1 cellular context compared by ENCODE assay signal in the genomic region with DNA sequence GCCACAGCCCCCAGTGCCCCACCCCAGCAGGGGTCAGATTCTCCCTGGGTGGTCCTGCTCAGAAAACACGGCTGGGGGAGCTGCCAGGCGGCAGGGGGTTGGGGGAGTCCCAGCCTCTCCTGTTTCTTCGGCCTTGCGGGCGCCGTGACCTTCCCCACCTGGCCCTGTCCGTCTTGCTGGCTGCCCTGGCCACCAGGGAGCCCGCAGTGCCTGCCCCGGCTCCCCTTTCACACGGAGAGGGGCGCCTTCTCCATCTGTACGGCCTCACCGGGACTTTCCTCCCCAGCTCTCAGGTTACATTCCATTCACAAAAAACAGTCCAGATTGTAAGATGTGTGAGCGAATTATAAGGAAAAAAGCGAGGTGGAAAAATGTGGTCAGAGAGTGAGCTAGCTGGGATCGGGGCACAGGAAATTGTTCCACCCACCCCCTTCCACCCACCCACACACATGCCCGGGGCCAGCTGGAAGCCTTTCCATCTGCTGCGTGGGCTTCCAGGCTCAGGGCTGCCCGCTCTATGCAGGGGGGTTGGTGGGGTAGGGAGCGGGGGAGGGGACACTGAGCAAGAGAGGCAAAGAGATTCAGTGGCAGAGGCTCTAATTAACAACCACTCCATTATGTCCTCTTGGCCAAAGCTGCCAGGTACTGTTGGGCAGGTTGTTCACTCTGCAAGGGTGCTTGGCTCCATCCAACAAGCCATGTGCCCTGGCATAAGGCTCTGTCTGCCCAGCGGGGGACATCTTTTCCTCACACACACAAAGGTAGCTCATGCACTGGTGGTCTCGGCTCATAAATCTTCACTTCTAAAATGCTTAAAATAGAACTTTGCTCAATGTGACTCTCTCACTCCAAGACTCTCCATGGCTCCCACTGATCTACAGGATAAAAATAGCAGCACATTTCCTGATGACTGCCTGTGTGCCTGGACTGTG.
A peak's percentile ranks its signal among the peaks of the same experiment; 100 is the strongest.
TF ChIP-seq lines count a peak whose summit lies in the region.

No MANE protein-coding gene starts in this region.

TF ChIP-seq in HepG2, 621 proteins besides CTCF, POLR2A, EP300 and RAD21 (continued from another document and continues in another):
- TF ChIP-seq TGIF2 (CRISPR knock-in tag; IDR thresholded peaks at IDR 0.05) (no peak), ZNF547 (CRISPR knock-in tag; IDR thresholded peaks at IDR 0.05) (no peak), NFYB (CRISPR knock-in tag; IDR thresholded peaks at IDR 0.05) (no peak), ZNF20 (CRISPR knock-in tag; IDR thresholded peaks at IDR 0.05) (no peak), ZNF816 (CRISPR knock-in tag; IDR thresholded peaks at IDR 0.05; ENCODE audit: borderline replicate concordance) (no peak), BRD4 (CRISPR knock-in tag; IDR thresholded peaks at IDR 0.05) (no peak), NCOR1 (IDR thresholded peaks at IDR 0.05; ENCODE audit: borderline replicate concordance, low read length) (no peak), KAT8 (CRISPR knock-in tag; IDR thresholded peaks at IDR 0.05) (no peak), KDM5B (CRISPR knock-in tag; IDR thresholded peaks at IDR 0.05; ENCODE audit: borderline replicate concordance) (0 out of 2 replicates have a peak, but pooled peaks have one; percentile 22), FOSL2 (CRISPR knock-in tag; IDR thresholded peaks at IDR 0.05) (no peak), MIER2 (CRISPR knock-in tag; IDR thresholded peaks at IDR 0.05) (no peak), ZNF44 (CRISPR knock-in tag; IDR thresholded peaks at IDR 0.05) (no peak), CHD2 (IDR thresholded peaks at IDR 0.05; ENCODE audit: low read depth, low read length) (no peak), ATF1 (CRISPR knock-in tag; IDR thresholded peaks at IDR 0.05) (no peak), ZNF605 (CRISPR knock-in tag; IDR thresholded peaks at IDR 0.05) (no peak), HOXA7 (CRISPR knock-in tag; IDR thresholded peaks at IDR 0.05) (no peak), KDM2A (CRISPR knock-in tag; IDR thresholded peaks at IDR 0.05; ENCODE audit: borderline replicate concordance, low read depth) (no peak), NR1H2 (CRISPR knock-in tag; IDR thresholded peaks at IDR 0.05; ENCODE audit: borderline replicate concordance, low read depth) (no peak), GABPA (IDR thresholded peaks at IDR 0.05; ENCODE audit: low read depth, low read length) (no peak), GABPA (CRISPR knock-in tag; IDR thresholded peaks at IDR 0.05; ENCODE audit: low read depth) (no peak), TAF1 (CRISPR knock-in tag; IDR thresholded peaks at IDR 0.05) (no peak), NFKBIZ (CRISPR knock-in tag; IDR thresholded peaks at IDR 0.05) (no peak), PCBP2 (optimal IDR thresholded peaks at IDR 0.05; ENCODE audit: low read depth, low read length, poor library complexity, severe bottlenecking) (no peak), FOSL1 (CRISPR knock-in tag; IDR thresholded peaks at IDR 0.05; ENCODE audit: borderline replicate concordance) (no peak), RBM39 (IDR thresholded peaks at IDR 0.05; ENCODE audit: low read depth, low read length, poor library complexity, severe bottlenecking) (no peak), SMAD3 (CRISPR knock-in tag; IDR thresholded peaks at IDR 0.05) (no peak), ZNF329 (CRISPR knock-in tag; IDR thresholded peaks at IDR 0.05; ENCODE audit: low read depth) (no peak), ZC3H4 (CRISPR knock-in tag; IDR thresholded peaks at IDR 0.05; ENCODE audit: borderline replicate concordance) (no peak)
- TF ChIP-seq, protein P1, sequence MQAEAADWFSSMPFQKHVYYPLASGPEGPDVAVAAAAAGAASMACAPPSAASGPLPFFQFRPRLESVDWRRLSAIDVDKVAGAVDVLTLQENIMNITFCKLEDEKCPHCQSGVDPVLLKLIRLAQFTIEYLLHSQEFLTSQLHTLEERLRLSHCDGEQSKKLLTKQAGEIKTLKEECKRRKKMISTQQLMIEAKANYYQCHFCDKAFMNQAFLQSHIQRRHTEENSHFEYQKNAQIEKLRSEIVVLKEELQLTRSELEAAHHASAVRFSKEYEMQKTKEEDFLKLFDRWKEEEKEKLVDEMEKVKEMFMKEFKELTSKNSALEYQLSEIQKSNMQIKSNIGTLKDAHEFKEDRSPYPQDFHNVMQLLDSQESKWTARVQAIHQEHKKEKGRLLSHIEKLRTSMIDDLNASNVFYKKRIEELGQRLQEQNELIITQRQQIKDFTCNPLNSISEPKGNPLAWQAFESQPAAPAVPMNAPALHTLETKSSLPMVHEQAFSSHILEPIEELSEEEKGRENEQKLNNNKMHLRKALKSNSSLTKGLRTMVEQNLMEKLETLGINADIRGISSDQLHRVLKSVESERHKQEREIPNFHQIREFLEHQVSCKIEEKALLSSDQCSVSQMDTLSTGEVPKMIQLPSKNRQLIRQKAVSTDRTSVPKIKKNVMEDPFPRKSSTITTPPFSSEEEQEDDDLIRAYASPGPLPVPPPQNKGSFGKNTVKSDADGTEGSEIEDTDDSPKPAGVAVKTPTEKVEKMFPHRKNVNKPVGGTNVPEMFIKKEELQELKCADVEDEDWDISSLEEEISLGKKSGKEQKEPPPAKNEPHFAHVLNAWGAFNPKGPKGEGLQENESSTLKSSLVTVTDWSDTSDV (CRISPR knock-in tag; IDR thresholded peaks at IDR 0.05): 0 out of 2 replicates have a peak, but pooled peaks have one; percentile 42
- TF ChIP-seq, protein P2, sequence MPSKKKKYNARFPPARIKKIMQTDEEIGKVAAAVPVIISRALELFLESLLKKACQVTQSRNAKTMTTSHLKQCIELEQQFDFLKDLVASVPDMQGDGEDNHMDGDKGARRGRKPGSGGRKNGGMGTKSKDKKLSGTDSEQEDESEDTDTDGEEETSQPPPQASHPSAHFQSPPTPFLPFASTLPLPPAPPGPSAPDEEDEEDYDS (CRISPR knock-in tag; IDR thresholded peaks at IDR 0.05): no peak
- TF ChIP-seq, protein P3, sequence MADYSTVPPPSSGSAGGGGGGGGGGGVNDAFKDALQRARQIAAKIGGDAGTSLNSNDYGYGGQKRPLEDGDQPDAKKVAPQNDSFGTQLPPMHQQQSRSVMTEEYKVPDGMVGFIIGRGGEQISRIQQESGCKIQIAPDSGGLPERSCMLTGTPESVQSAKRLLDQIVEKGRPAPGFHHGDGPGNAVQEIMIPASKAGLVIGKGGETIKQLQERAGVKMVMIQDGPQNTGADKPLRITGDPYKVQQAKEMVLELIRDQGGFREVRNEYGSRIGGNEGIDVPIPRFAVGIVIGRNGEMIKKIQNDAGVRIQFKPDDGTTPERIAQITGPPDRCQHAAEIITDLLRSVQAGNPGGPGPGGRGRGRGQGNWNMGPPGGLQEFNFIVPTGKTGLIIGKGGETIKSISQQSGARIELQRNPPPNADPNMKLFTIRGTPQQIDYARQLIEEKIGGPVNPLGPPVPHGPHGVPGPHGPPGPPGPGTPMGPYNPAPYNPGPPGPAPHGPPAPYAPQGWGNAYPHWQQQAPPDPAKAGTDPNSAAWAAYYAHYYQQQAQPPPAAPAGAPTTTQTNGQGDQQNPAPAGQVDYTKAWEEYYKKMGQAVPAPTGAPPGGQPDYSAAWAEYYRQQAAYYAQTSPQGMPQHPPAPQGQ (CRISPR knock-in tag; IDR thresholded peaks at IDR 0.05; ENCODE audit: borderline replicate concordance): no peak
- TF ChIP-seq, protein P4, sequence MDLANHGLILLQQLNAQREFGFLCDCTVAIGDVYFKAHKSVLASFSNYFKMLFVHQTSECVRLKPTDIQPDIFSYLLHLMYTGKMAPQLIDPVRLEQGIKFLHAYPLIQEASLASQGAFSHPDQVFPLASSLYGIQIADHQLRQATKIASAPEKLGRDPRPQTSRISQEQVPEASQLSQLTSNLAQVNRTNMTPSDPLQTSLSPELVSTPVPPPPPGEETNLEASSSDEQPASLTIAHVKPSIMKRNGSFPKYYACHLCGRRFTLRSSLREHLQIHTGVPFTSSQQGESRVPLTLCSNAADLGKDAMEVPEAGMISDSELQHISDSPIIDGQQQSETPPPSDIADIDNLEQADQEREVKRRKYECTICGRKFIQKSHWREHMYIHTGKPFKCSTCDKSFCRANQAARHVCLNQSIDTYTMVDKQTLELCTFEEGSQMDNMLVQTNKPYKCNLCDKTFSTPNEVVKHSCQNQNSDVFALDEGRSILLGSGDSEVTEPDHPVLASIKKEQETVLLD (CRISPR knock-in tag; IDR thresholded peaks at IDR 0.05; ENCODE audit: low read depth): no peak
- TF ChIP-seq, protein P5, sequence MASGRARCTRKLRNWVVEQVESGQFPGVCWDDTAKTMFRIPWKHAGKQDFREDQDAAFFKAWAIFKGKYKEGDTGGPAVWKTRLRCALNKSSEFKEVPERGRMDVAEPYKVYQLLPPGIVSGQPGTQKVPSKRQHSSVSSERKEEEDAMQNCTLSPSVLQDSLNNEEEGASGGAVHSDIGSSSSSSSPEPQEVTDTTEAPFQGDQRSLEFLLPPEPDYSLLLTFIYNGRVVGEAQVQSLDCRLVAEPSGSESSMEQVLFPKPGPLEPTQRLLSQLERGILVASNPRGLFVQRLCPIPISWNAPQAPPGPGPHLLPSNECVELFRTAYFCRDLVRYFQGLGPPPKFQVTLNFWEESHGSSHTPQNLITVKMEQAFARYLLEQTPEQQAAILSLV (CRISPR knock-in tag; IDR thresholded peaks at IDR 0.05; ENCODE audit: borderline replicate concordance): no peak
- TF ChIP-seq, protein P6, sequence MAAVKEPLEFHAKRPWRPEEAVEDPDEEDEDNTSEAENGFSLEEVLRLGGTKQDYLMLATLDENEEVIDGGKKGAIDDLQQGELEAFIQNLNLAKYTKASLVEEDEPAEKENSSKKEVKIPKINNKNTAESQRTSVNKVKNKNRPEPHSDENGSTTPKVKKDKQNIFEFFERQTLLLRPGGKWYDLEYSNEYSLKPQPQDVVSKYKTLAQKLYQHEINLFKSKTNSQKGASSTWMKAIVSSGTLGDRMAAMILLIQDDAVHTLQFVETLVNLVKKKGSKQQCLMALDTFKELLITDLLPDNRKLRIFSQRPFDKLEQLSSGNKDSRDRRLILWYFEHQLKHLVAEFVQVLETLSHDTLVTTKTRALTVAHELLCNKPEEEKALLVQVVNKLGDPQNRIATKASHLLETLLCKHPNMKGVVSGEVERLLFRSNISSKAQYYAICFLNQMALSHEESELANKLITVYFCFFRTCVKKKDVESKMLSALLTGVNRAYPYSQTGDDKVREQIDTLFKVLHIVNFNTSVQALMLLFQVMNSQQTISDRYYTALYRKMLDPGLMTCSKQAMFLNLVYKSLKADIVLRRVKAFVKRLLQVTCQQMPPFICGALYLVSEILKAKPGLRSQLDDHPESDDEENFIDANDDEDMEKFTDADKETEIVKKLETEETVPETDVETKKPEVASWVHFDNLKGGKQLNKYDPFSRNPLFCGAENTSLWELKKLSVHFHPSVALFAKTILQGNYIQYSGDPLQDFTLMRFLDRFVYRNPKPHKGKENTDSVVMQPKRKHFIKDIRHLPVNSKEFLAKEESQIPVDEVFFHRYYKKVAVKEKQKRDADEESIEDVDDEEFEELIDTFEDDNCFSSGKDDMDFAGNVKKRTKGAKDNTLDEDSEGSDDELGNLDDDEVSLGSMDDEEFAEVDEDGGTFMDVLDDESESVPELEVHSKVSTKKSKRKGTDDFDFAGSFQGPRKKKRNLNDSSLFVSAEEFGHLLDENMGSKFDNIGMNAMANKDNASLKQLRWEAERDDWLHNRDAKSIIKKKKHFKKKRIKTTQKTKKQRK (IDR thresholded peaks at IDR 0.05; ENCODE audit: low read length): no peak
- TF ChIP-seq, protein P7, sequence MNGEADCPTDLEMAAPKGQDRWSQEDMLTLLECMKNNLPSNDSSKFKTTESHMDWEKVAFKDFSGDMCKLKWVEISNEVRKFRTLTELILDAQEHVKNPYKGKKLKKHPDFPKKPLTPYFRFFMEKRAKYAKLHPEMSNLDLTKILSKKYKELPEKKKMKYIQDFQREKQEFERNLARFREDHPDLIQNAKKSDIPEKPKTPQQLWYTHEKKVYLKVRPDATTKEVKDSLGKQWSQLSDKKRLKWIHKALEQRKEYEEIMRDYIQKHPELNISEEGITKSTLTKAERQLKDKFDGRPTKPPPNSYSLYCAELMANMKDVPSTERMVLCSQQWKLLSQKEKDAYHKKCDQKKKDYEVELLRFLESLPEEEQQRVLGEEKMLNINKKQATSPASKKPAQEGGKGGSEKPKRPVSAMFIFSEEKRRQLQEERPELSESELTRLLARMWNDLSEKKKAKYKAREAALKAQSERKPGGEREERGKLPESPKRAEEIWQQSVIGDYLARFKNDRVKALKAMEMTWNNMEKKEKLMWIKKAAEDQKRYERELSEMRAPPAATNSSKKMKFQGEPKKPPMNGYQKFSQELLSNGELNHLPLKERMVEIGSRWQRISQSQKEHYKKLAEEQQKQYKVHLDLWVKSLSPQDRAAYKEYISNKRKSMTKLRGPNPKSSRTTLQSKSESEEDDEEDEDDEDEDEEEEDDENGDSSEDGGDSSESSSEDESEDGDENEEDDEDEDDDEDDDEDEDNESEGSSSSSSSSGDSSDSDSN (CRISPR knock-in tag; IDR thresholded peaks at IDR 0.05): 0 out of 2 replicates have a peak, but pooled peaks have one; percentile 2
- TF ChIP-seq, protein P8, sequence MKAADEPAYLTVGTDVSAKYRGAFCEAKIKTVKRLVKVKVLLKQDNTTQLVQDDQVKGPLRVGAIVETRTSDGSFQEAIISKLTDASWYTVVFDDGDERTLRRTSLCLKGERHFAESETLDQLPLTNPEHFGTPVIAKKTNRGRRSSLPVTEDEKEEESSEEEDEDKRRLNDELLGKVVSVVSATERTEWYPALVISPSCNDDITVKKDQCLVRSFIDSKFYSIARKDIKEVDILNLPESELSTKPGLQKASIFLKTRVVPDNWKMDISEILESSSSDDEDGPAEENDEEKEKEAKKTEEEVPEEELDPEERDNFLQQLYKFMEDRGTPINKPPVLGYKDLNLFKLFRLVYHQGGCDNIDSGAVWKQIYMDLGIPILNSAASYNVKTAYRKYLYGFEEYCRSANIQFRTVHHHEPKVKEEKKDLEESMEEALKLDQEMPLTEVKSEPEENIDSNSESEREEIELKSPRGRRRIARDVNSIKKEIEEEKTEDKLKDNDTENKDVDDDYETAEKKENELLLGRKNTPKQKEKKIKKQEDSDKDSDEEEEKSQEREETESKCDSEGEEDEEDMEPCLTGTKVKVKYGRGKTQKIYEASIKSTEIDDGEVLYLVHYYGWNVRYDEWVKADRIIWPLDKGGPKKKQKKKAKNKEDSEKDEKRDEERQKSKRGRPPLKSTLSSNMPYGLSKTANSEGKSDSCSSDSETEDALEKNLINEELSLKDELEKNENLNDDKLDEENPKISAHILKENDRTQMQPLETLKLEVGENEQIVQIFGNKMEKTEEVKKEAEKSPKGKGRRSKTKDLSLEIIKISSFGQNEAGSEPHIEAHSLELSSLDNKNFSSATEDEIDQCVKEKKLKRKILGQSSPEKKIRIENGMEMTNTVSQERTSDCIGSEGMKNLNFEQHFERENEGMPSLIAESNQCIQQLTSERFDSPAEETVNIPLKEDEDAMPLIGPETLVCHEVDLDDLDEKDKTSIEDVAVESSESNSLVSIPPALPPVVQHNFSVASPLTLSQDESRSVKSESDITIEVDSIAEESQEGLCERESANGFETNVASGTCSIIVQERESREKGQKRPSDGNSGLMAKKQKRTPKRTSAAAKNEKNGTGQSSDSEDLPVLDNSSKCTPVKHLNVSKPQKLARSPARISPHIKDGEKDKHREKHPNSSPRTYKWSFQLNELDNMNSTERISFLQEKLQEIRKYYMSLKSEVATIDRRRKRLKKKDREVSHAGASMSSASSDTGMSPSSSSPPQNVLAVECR (CRISPR knock-in tag; IDR thresholded peaks at IDR 0.05; ENCODE audit: borderline replicate concordance): peak; percentile 31; the same call in 1 of the 2 replicates
- TF ChIP-seq, protein P9, sequence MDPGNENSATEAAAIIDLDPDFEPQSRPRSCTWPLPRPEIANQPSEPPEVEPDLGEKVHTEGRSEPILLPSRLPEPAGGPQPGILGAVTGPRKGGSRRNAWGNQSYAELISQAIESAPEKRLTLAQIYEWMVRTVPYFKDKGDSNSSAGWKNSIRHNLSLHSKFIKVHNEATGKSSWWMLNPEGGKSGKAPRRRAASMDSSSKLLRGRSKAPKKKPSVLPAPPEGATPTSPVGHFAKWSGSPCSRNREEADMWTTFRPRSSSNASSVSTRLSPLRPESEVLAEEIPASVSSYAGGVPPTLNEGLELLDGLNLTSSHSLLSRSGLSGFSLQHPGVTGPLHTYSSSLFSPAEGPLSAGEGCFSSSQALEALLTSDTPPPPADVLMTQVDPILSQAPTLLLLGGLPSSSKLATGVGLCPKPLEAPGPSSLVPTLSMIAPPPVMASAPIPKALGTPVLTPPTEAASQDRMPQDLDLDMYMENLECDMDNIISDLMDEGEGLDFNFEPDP (CRISPR knock-in tag; conservative IDR thresholded peaks at IDR 0.05): 0 out of 2 replicates have a peak, but pooled peaks have one; percentile 33
